29 cellular contexts compared by ENCODE assay signal in the genomic region with DNA sequence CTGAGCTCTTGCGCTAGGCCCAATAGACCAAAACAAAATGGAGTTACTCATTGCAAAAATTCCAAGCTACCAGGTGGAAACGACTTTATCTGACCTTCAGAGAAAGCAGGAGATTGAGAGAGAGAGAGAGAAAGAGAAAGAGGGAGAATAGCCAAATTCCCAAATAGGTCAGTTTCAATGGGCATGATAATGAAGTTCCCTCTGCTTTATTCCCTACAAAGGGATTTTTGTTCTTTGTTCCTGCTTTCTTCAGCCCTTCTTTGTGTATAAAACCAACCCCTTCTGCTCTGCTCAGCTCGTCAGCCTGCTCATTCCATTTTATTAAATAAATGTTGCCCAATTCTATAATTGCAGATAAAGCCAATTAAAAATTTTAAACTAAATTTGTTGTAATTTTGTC. TPM values are rescaled to one million over a fixed set of nuclear protein-coding genes. Genes with fewer than 3 reads are reported as not detected.
"Had no signal": no experiment of that assay in that cellular context is flagged by ENCODE, and none has a peak within 500 bp of the region (broad histone marks: within the 10 kb centered on the region; RNA-seq: fewer than 3 reads in every experiment).

No MANE protein-coding gene starts in this region.

- H3K27ac ChIP-seq: breast epithelium, Peyer's patch, RWPE1, SJCRH30 had no signal

- H3K4me3 Mint-ChIP-seq: activated CD8-positive, alpha-beta T cell treated with anti-CD3 and anti-CD28 coated beads, Interleukin-2, amount 10 ng/mL, durations not matched to agents 7 days and 5 days; activated naive CD4-positive, alpha-beta T cell treated with anti-CD3 and anti-CD28 coated beads, Interleukin-2, amount 50 U/mL, for 24 hours had no signal

- H3K4me1 Mint-ChIP-seq: activated naive CD4-positive, alpha-beta T cell treated with anti-CD3 and anti-CD28 coated beads, Interleukin-2, amount 50 U/mL, for 24 hours had no signal

- H3K36me3 Mint-ChIP-seq: activated naive CD4-positive, alpha-beta T cell treated with anti-CD3 and anti-CD28 coated beads, Interleukin-2, amount 50 U/mL, for 24 hours had no signal

- ATAC-seq: activated CD8-positive, alpha-beta T cell treated with anti-CD3 and anti-CD28 coated beads, Interleukin-2, amount 10 ng/mL, durations not matched to agents 7 days and 5 days; SK-N-SH treated with all-trans-retinoic acid at 6 μM for 48 hours had no signal

- H3K9me3 Mint-ChIP-seq: activated naive CD4-positive, alpha-beta T cell treated with anti-CD3 and anti-CD28 coated beads, Interleukin-2, amount 50 U/mL, for 24 hours had no signal

- DNase-seq: activated CD4-positive, alpha-beta T cell treated with anti-CD3 and anti-CD28 coated beads for 48 hours; activated CD4-positive, alpha-beta T cell treated with anti-CD3 and anti-CD28 coated beads, Interleukin-2, amount 50 U/mL, for 4 hours; activated CD4-positive, CD25-positive, alpha-beta regulatory T cell treated with anti-CD3 and anti-CD28 coated beads, Interleukin-2, amount 50 U/mL, for 72 hours; activated CD8-positive, alpha-beta memory T cell treated with anti-CD3 and anti-CD28 coated beads, Interleukin-2, amount 50 U/mL, for 48 hours; activated CD8-positive, alpha-beta T cell treated with anti-CD3 and anti-CD28 coated beads, Interleukin-2, amount 10 ng/mL, durations not matched to agents 7 days and 5 days; activated T-cell treated with anti-CD3 and anti-CD28 coated beads, Interleukin-2, amount 50 U/mL, for 1 hour; aorta; caudate nucleus; MG63; MV-4-11; NCI-H1092 treated with DMSO at 0.1 percent for 48 hours; NCI-H1417 treated with DMSO at 0.1 percent for 48 hours; NCI-H1694; NCI-H2029; NCI-H2107; NCI-H2171 treated with DMSO at 0.1 percent for 48 hours; NCI-H345; NCI-H510A; NCI-H526 treated with DMSO at 0.1 percent for 48 hours; NK-92 treated with Interleukin-12 subunit alpha and Interleukin-12 subunit beta, amount 100 ng/mL, for 24 hours; Peyer's patch; Right ventricle myocardium superior; SJCRH30; SW 1271 had no signal

- H3K9me3 ChIP-seq: breast epithelium, MG63, Peyer's patch, SJCRH30 had no signal

- H3K4me1 ChIP-seq: breast epithelium, Peyer's patch, SJCRH30 had no signal

- H3K27ac Mint-ChIP-seq: activated CD8-positive, alpha-beta T cell treated with anti-CD3 and anti-CD28 coated beads, Interleukin-2, amount 10 ng/mL, durations not matched to agents 7 days and 5 days; activated naive CD4-positive, alpha-beta T cell treated with anti-CD3 and anti-CD28 coated beads, Interleukin-2, amount 50 U/mL, for 24 hours had no signal

- H3K27me3 ChIP-seq: breast epithelium, MG63, Peyer's patch, SJCRH30 had no signal

- H3K4me3 ChIP-seq: breast epithelium, MG63, Peyer's patch, SJCRH30 had no signal

- H3K36me3 ChIP-seq: breast epithelium, MG63, Peyer's patch, SJCRH30 had no signal

RNA-seq across cellular contexts. Expression of a gene that starts 45.0 kb away (rescaled TPM):
- total RNA-seq: activated CD8-positive, alpha-beta T cell treated with anti-CD3 and anti-CD28 coated beads, Interleukin-2, amount 10 ng/mL, durations not matched to agents 7 days and 5 days; Right ventricle myocardium superior; T-helper 1 cell treated with Interleukin-12 subunit alpha and Interleukin-12 subunit beta and Interleukin-4 antibody, amounts not matched to agents 30 ng/mL and 1 ng/mL, for 36 hours had no signal
